ENCODE assay signal across 8 cellular contexts in the genomic region with DNA sequence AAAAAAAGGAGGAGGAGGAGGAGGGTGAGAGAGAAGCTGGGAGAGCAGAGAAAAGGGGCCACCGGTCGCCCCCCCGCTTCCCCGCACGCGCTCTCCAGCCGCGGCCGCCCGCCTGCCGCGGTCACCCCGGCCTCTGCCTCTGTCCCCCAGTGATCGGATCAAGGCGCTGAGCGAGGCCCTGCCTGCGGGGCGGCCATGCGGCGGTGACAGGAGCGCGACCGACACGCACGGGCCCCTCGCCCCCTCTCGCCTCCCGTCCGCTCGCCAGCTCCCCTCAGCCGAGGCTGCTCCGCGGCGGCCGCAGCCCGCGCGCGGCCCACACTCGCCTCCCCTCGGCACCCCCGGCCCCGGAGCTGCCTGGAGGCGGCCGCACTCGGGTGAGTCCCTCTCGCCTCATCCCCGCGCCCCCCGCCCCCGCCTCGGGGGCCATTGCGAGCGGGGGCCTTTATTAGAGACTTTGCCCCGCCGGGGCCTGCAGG. TPM values are rescaled to one million over a fixed set of nuclear protein-coding genes. Genes with fewer than 3 reads are reported as not detected.
DNase-seq lines count a peak whose midpoint lies in the region; ATAC-seq and TF ChIP-seq lines count a peak whose summit lies in the region.

A gene (plus strand): TSS at position 27 of the 479 bp plus-strand sequence. CDS start 31,411 bp downstream, outside the sequence.

- DNase-seq in stimulated activated CD4-positive, alpha-beta T cell treated with anti-CD3 and anti-CD28 coated beads, Interleukin-15, amount 100 ng/mL, for 48 hours (ENCODE audit: low read depth in 2 of 2) = peak; percentile 26 to 32
- no peak for DNase-seq in stimulated activated CD4-positive, alpha-beta T cell treated with anti-CD3 and anti-CD28 coated beads, Interleukin-12 subunit alpha, Interleukin-12 subunit beta, amount 100 ng/mL, for 4 hours
- DNase-seq in T-helper 9 cell (peak; percentile 37), myocyte (ENCODE audit: low read depth) (no peak), uterus (no peak), NCI-H146 treated with DMSO at 0.1 percent for 48 hours (lab: John Stamatoyannopoulos, UW; ENCODE audit: unreplicated experiment) (no peak)

- H3K36me3 ChIP-seq in uterus = no peaks in the 10 kb centered on the region

- in situ Hi-C loops in endometrial microvascular endothelial cells (cut with HindIII; ENCODE audit: inconsistent ontology term, low pct_unique_long_range_greater_than_20kb, low sequenced_read_pairs) = no loop called here

- no peak for TF ChIP-seq POLR2A in uterus (IDR thresholded peaks at IDR 0.05)

- H3K27me3 ChIP-seq in uterus = no peaks in the 10 kb centered on the region

- peak within 1 kb of the TSS; percentile 90 to 95 for H3K4me3 ChIP-seq in uterus

- no peak for TF ChIP-seq CTCF in uterus (IDR thresholded peaks at IDR 0.05)

- H3K9me3 ChIP-seq in uterus = no peaks in the 10 kb centered on the region

- peak within 1 kb of the TSS; percentile 97 to 99 for H3K27ac ChIP-seq in uterus

- peaks cover 0 to 5% of the 10 kb centered on the region in 2 donors for H3K4me1 ChIP-seq in uterus

- peak; percentile 10 for ATAC-seq in HG03066 (IDR thresholded peaks at IDR 0.05; ENCODE audit: low read depth, unreplicated experiment)

- intact Hi-C loops in uterus (cut with DNase I; ENCODE audit: low total_unique reads) = no loop called here

RNA-seq across cellular contexts. Expression of the gene that starts here (rescaled TPM):
- 93.7 TPM for total RNA-seq in endometrial microvascular endothelial cells (ENCODE audit: inconsistent ontology term)
- total RNA-seq in myocyte = 253 and 267 TPM in 2 replicates
- 132 TPM for polyA plus RNA-seq in myocyte (2012)
- total RNA-seq in uterus = 100 to 1,000 TPM; 135 to 454 (median 229) TPM

Comparison
In these comparisons a context has a peak if more than half of its experiments do, and no peak if none do; other contexts are left out.
1. DNase-seq: peak in stimulated activated CD4-positive, alpha-beta T cell treated with anti-CD3 and anti-CD28 coated beads, Interleukin-15, amount 100 ng/mL, for 48 hours (2 of 2) and T-helper 9 cell (single experiment); none in stimulated activated CD4-positive, alpha-beta T cell treated with anti-CD3 and anti-CD28 coated beads, Interleukin-12 subunit alpha, Interleukin-12 subunit beta, amount 100 ng/mL, for 4 hours (single experiment), myocyte (single experiment), uterus (0 of 2) and NCI-H146 treated with DMSO at 0.1 percent for 48 hours (single experiment).